ENCODE assay signal across 10 cellular contexts in genomic region chr14:77646907-77647306, GRCh38.
"Had no signal": no experiment of that assay in that cellular context is flagged by ENCODE, and none has a peak within 500 bp of the region (broad histone marks: within the 10 kb centered on the region; RNA-seq: fewer than 3 reads in every experiment).

No MANE protein-coding gene starts in this region.

- H3K27ac Mint-ChIP-seq: HFFc6 had no signal

- ATAC-seq: HCT116 had no signal

- H2AFZ ChIP-seq: GM23248 had no signal

- H3K4me3 ChIP-seq: GM23248, HAP-1 had no signal

- H3K4me3 Mint-ChIP-seq: HFFc6 had no signal

- H3K4me2 ChIP-seq: KMS-11 had no signal

- H3K9me3 Mint-ChIP-seq: HFFc6 had no signal

- H3K36me3 ChIP-seq: HAP-1 had no signal

- H3K9ac ChIP-seq: GM23248, KMS-11 had no signal

- DNase-seq: GM23248, GOT3, H7, HFFc6, IMR-90, KBM-7 had no signal

- H3K9me3 ChIP-seq: HAP-1 had no signal

- H3K27ac ChIP-seq: GM23248, HL-60, KMS-11 had no signal
